ENCODE assay signal across 20 cellular contexts in genomic region chr7:152489044-152489443, GRCh38. TPM values are rescaled to one million over a fixed set of nuclear protein-coding genes. Genes with fewer than 3 reads are reported as not detected.
DNase-seq lines count a peak whose midpoint lies in the region; ATAC-seq and TF ChIP-seq lines count a peak whose summit lies in the region.
"Had no signal": no experiment of that assay in that cellular context is flagged by ENCODE, and none has a peak within 500 bp of the region (broad histone marks: within the 10 kb centered on the region; RNA-seq: fewer than 3 reads in every experiment).

No MANE protein-coding gene starts in this region.

- no peak overlapping the region for H3K4me3 Mint-ChIP-seq in activated naive CD4-positive, alpha-beta T cell treated with anti-CD3 and anti-CD28 coated beads, Interleukin-2, amount 50 U/mL, for 24 hours
- no peak overlapping the region for H3K4me3 Mint-ChIP-seq in activated naive CD4-positive, alpha-beta T cell treated with anti-CD3 and anti-CD28 coated beads, Interleukin-2, amount 10 ng/mL, durations not matched to agents 7 days and 5 days
- H3K4me3 Mint-ChIP-seq in chondrocyte (ENCODE audit: unreplicated experiment), result no peak overlapping the region
- H3K4me3 Mint-ChIP-seq: CD14-positive monocyte; CD4-positive, alpha-beta memory T cell; CD4-positive, CD25-positive, alpha-beta regulatory T cell; CD8-positive, alpha-beta memory T cell had no signal

- CTCF ChIA-PET in activated naive CD4-positive, alpha-beta T cell treated with anti-CD3 and anti-CD28 coated beads, Interleukin-2, amount 10 ng/mL, durations not matched to agents 7 days and 5 days (lab: Charles Lee), result no interaction called here
- CTCF ChIA-PET in SK-N-SH (lab: Yijun Ruan, JAX), result no interaction called here

- H4K20me1 ChIP-seq in SK-N-SH (ENCODE audit: insufficient read depth), result no peaks in the 10 kb centered on the region
- H4K20me1 ChIP-seq: BLaER1 had no signal

- H3K4me3 ChIP-seq in SK-N-SH (ENCODE audit: low read depth in 2 of 2, low read length in 1 of 2), result no peak overlapping the region
- H3K4me3 ChIP-seq in spleen, result no peak overlapping the region
- H3K4me3 ChIP-seq: BLaER1 had no signal

- H3K9me3 ChIP-seq in SK-N-SH, result no peaks in the 10 kb centered on the region
- no peaks in the 10 kb centered on the region for H3K9me3 ChIP-seq in spleen
- H3K9me3 ChIP-seq: BLaER1 had no signal

- H2AFZ ChIP-seq in SK-N-SH (ENCODE audit: low read depth), result no peak overlapping the region

- H3K4me1 ChIP-seq in SK-N-SH (ENCODE audit: control insufficient read depth in 1 of 2, insufficient read depth in 2 of 2, low read depth in 1 of 2, low read length in 1 of 2) (peaks cover 0 to 3% of the 10 kb centered on the region in 2 experiments; a peak in 1 of 4 replicates), spleen (no peaks in the 10 kb centered on the region)
- H3K4me1 ChIP-seq: BLaER1 had no signal

- TF ChIP-seq RAD21 in SK-N-SH (IDR thresholded peaks at IDR 0.05; ENCODE audit: low read length), result peak; percentile 30; the same call in 1 of the 2 replicates

- WGBS in SK-N-SH (ENCODE audit: low lambda C conversion rate), result 65% methylated on average over 7 of the region's 7 CpGs
- WGBS in spleen, 5 donors, result 87 to 92% (median 92%) methylated on average over 7 of the region's 7 CpGs

- H3K4me1 Mint-ChIP-seq in activated naive CD4-positive, alpha-beta T cell treated with anti-CD3 and anti-CD28 coated beads, Interleukin-2, amount 50 U/mL, for 24 hours, result no peaks in the 10 kb centered on the region
- no peaks in the 10 kb centered on the region for H3K4me1 Mint-ChIP-seq in activated naive CD4-positive, alpha-beta T cell treated with anti-CD3 and anti-CD28 coated beads, Interleukin-2, amount 10 ng/mL, durations not matched to agents 7 days and 5 days
- no peaks in the 10 kb centered on the region for H3K4me1 Mint-ChIP-seq in chondrocyte (ENCODE audit: low read depth)
- H3K4me1 Mint-ChIP-seq: CD4-positive, alpha-beta memory T cell; CD8-positive, alpha-beta memory T cell had no signal

- no peaks in the 10 kb centered on the region for H3K36me3 ChIP-seq in SK-N-SH (replicated peaks in 1 of 2; ENCODE audit: control insufficient read depth in 1 of 2, insufficient read depth in 2 of 2, low read length in 1 of 2)
- H3K36me3 ChIP-seq in spleen, result no peaks in the 10 kb centered on the region
- H3K36me3 ChIP-seq: BE2C, BLaER1 had no signal

- no peak for TF ChIP-seq CTCF in SK-N-SH (IDR thresholded peaks at IDR 0.05)
- TF ChIP-seq CTCF in chondrocyte (IDR thresholded peaks at IDR 0.05), result no peak
- no peak for TF ChIP-seq CTCF in spleen (IDR thresholded peaks at IDR 0.05 in 8 of 11, conservative IDR thresholded peaks at IDR 0.05 in 3 of 11)

- H3K9me3 Mint-ChIP-seq in activated naive CD4-positive, alpha-beta T cell treated with anti-CD3 and anti-CD28 coated beads, Interleukin-2, amount 50 U/mL, for 24 hours, result no peaks in the 10 kb centered on the region
- no peaks in the 10 kb centered on the region for H3K9me3 Mint-ChIP-seq in activated naive CD4-positive, alpha-beta T cell treated with anti-CD3 and anti-CD28 coated beads, Interleukin-2, amount 10 ng/mL, durations not matched to agents 7 days and 5 days
- H3K9me3 Mint-ChIP-seq in chondrocyte (ENCODE audit: low read depth), result no peaks in the 10 kb centered on the region
- H3K9me3 Mint-ChIP-seq: CD4-positive, alpha-beta memory T cell; CD8-positive, alpha-beta memory T cell had no signal

- H3K79me2 ChIP-seq in SK-N-SH (ENCODE audit: insufficient read depth), result no peaks in the 10 kb centered on the region

- no peaks in the 10 kb centered on the region for H3K9me2 ChIP-seq in SK-N-SH

- H3K36me3 Mint-ChIP-seq in activated naive CD4-positive, alpha-beta T cell treated with anti-CD3 and anti-CD28 coated beads, Interleukin-2, amount 50 U/mL, for 24 hours, result no peaks in the 10 kb centered on the region
- no peaks in the 10 kb centered on the region for H3K36me3 Mint-ChIP-seq in activated naive CD4-positive, alpha-beta T cell treated with anti-CD3 and anti-CD28 coated beads, Interleukin-2, amount 10 ng/mL, durations not matched to agents 7 days and 5 days
- no peaks in the 10 kb centered on the region for H3K36me3 Mint-ChIP-seq in chondrocyte (ENCODE audit: low read depth)
- H3K36me3 Mint-ChIP-seq: CD14-positive monocyte; CD4-positive, alpha-beta memory T cell; CD4-positive, CD25-positive, alpha-beta regulatory T cell; CD8-positive, alpha-beta memory T cell had no signal

- H3F3A ChIP-seq in SK-N-SH (replicated peaks; ENCODE audit: insufficient read depth), result no peaks in the 10 kb centered on the region

- peak in 1 of 2 experiments; percentile 57; a peak in 1 of 4 replicates for TF ChIP-seq EP300 in SK-N-SH (IDR thresholded peaks at IDR 0.05; ENCODE audit: borderline replicate concordance in 1 of 2, low read depth in 1 of 2, low read length in 1 of 2)

- POLR2A ChIA-PET in SK-N-SH (lab: Yijun Ruan, JAX), result no interaction called here

- intact Hi-C loops in spleen (cut with DNase I; ENCODE audit: low total_unique reads), result no loop called here

- peak overlapping the region; percentile 32 for H3K27ac Mint-ChIP-seq in activated naive CD4-positive, alpha-beta T cell treated with anti-CD3 and anti-CD28 coated beads, Interleukin-2, amount 50 U/mL, for 24 hours
- no peak overlapping the region for H3K27ac Mint-ChIP-seq in activated naive CD4-positive, alpha-beta T cell treated with anti-CD3 and anti-CD28 coated beads, Interleukin-2, amount 10 ng/mL, durations not matched to agents 7 days and 5 days
- no peak overlapping the region for H3K27ac Mint-ChIP-seq in chondrocyte (ENCODE audit: unreplicated experiment)
- H3K27ac Mint-ChIP-seq: CD14-positive monocyte; CD4-positive, alpha-beta memory T cell; CD4-positive, CD25-positive, alpha-beta regulatory T cell; CD8-positive, alpha-beta memory T cell had no signal

- H3K27me3 ChIP-seq in SK-N-SH (ENCODE audit: insufficient read depth) (no peaks in the 10 kb centered on the region), spleen (replicated peaks in 1 of 7) (no peaks in the 10 kb centered on the region)
- H3K27me3 ChIP-seq: BE2C, BLaER1 had no signal

- H3K4me2 ChIP-seq in SK-N-SH, result no peak overlapping the region
- H3K4me2 ChIP-seq: BLaER1 had no signal

- H3K27ac ChIP-seq in SK-N-SH (ENCODE audit: low read depth in 2 of 2, low read length in 1 of 2) (peak overlapping the region in 1 of 2 experiments; percentile 6; a peak in 1 of 4 replicates), spleen (no peak overlapping the region)
- H3K27ac ChIP-seq: 22Rv1, BLaER1 had no signal

- H3K9ac ChIP-seq in SK-N-SH, result no peak overlapping the region
- H3K9ac ChIP-seq: BLaER1 had no signal

- DNase-seq in activated naive CD4-positive, alpha-beta T cell treated with anti-CD3 and anti-CD28 coated beads, Interleukin-2, amount 10 ng/mL, durations not matched to agents 7 days and 5 days, result no peak
- DNase-seq in SK-N-SH (peak; percentile 52), chondrocyte (ENCODE audit: low spot score) (peak; percentile 13), spleen (peak; percentile 12), medulla oblongata (ENCODE audit: extremely low spot score) (no peak)
- DNase-seq in stimulated activated CD4-positive, alpha-beta T cell treated with anti-CD3 and anti-CD28 coated beads, Interleukin-12 subunit alpha, Interleukin-12 subunit beta, amount 100 ng/mL, for 4 hours, result no peak
- DNase-seq: ACHN; BE2C; C1 segment of cervical spinal cord; CD4-positive, alpha-beta memory T cell; CD4-positive, CD25-positive, alpha-beta regulatory T cell; CD8-positive, alpha-beta memory T cell; COR-L47; DMS79 treated with DMSO at 0.1 percent for 48 hours; GF-D8 had no signal

- no peak for ATAC-seq in HG02610 (IDR thresholded peaks at IDR 0.05; ENCODE audit: unreplicated experiment)

- H3K27me3 Mint-ChIP-seq in activated naive CD4-positive, alpha-beta T cell treated with anti-CD3 and anti-CD28 coated beads, Interleukin-2, amount 50 U/mL, for 24 hours, result no peaks in the 10 kb centered on the region
- no peaks in the 10 kb centered on the region for H3K27me3 Mint-ChIP-seq in activated naive CD4-positive, alpha-beta T cell treated with anti-CD3 and anti-CD28 coated beads, Interleukin-2, amount 10 ng/mL, durations not matched to agents 7 days and 5 days
- peaks cover 4% of the 10 kb centered on the region for H3K27me3 Mint-ChIP-seq in chondrocyte (ENCODE audit: low read depth)

- no peak for TF ChIP-seq POLR2A in spleen (IDR thresholded peaks at IDR 0.05)

TF ChIP-seq in SK-N-SH, 30 proteins besides CTCF, POLR2A, EP300 and RAD21:
- no peak for TF ChIP-seq PBX3 (IDR thresholded peaks at IDR 0.05)
- TF ChIP-seq GATA2 (CRISPR knock-in tag; IDR thresholded peaks at IDR 0.05), result peak; percentile 89

RNA-seq across cellular contexts. Expression of gene KMT2C, which starts 53.2 kb away (rescaled TPM):
- 8.0 and 9.7 TPM in 2 replicates for polyA plus RNA-seq in SK-N-SH (2012; rRNA removed)
- polyA plus RNA-seq in SK-N-SH (2012; cell fraction: cytosol; rRNA removed), result 7.1 and 8.4 TPM in 2 replicates
- 14.7 and 25.2 TPM in 2 replicates for polyA plus RNA-seq in SK-N-SH (2012; cell fraction: nucleus; rRNA removed)
- 52.0 to 70.1 TPM (median 56.6 TPM) in 3 replicates for total RNA-seq in chondrocyte
- 100 to 1,000 TPM in 6 of 7 donors, 10 to 100 TPM in 1; 95.3 to 147 (median 108) TPM for total RNA-seq in spleen
- 10 to 100 TPM in 1 of 3 donors, 1 to 10 TPM in 2; 5.3 to 10.4 (median 7.0) TPM for polyA plus RNA-seq in spleen

Comparison
In these comparisons a context has a peak if more than half of its experiments do, and no peak if none do; other contexts are left out.
1. DNase-seq: peak in SK-N-SH (single experiment), chondrocyte (single experiment) and spleen (single experiment); none in activated naive CD4-positive, alpha-beta T cell treated with anti-CD3 and anti-CD28 coated beads, Interleukin-2, amount 10 ng/mL, durations not matched to agents 7 days and 5 days (single experiment), medulla oblongata (single experiment) and stimulated activated CD4-positive, alpha-beta T cell treated with anti-CD3 and anti-CD28 coated beads, Interleukin-12 subunit alpha, Interleukin-12 subunit beta, amount 100 ng/mL, for 4 hours (single experiment).